ENCODE assay signal across 11 cellular contexts in genomic region chr18:67194886-67195285, GRCh38.
"Had no signal": no experiment of that assay in that cellular context is flagged by ENCODE, and none has a peak within 500 bp of the region (broad histone marks: within the 10 kb centered on the region; RNA-seq: fewer than 3 reads in every experiment).

No MANE protein-coding gene starts in this region.

- H3K4me3 ChIP-seq: breast epithelium, heart right ventricle had no signal

- H3K27ac ChIP-seq: breast epithelium, foreskin keratinocyte, heart right ventricle, parathyroid adenoma had no signal

- H3K79me2 ChIP-seq: parathyroid adenoma had no signal

- H3K4me1 ChIP-seq: breast epithelium, foreskin keratinocyte, heart right ventricle, parathyroid adenoma had no signal

- DNase-seq: activated CD4-positive, alpha-beta T cell treated with anti-CD3 and anti-CD28 coated beads, Interleukin-2, amount 50 U/mL, for 48 hours; activated CD8-positive, alpha-beta memory T cell treated with anti-CD3 and anti-CD28 coated beads, Interleukin-2, amount 50 U/mL, for 48 hours; aorta; dermis blood vessel endothelial cell; foreskin keratinocyte; heart right ventricle; left ventricle myocardium superior; nephron progenitor cell had no signal

- H3K27ac Mint-ChIP-seq: nephron progenitor cell had no signal

- H3K9me3 ChIP-seq: breast epithelium, heart right ventricle had no signal

- H2AFZ ChIP-seq: parathyroid adenoma had no signal

- ATAC-seq: activated CD4-positive, CD25-positive, alpha-beta regulatory T cell treated with anti-CD3 and anti-CD28 coated beads, Interleukin-2, amount 50 U/mL, for 24 hours; foreskin keratinocyte; heart right ventricle; left ventricle myocardium superior had no signal

- H3K36me3 ChIP-seq: breast epithelium, heart right ventricle had no signal

- H3K9me3 Mint-ChIP-seq: nephron progenitor cell had no signal

- H3K4me3 Mint-ChIP-seq: nephron progenitor cell had no signal

- H3K27me3 ChIP-seq: breast epithelium, foreskin keratinocyte had no signal

- H3K9ac ChIP-seq: parathyroid adenoma had no signal
